ENCODE assay signal across 19 cellular contexts in genomic region chr11:131898872-131899400, GRCh38.
"Had no signal": no experiment of that assay in that cellular context is flagged by ENCODE, and none has a peak within 500 bp of the region (broad histone marks: within the 10 kb centered on the region; RNA-seq: fewer than 3 reads in every experiment).

No MANE protein-coding gene starts in this region.

- H3K4me3 Mint-ChIP-seq: memory B cell; natural killer cell treated with Interleukin-12 subunit alpha and Interleukin-12 subunit beta and Interleukin-15 and Interleukin-18, amount 100 ng/mL, for 72 hours; type B pancreatic cell had no signal

- H3K4me1 Mint-ChIP-seq: memory B cell had no signal

- H3K36me3 Mint-ChIP-seq: memory B cell; natural killer cell treated with Interleukin-12 subunit alpha and Interleukin-12 subunit beta and Interleukin-15 and Interleukin-18, amount 100 ng/mL, for 72 hours; type B pancreatic cell had no signal

- H3K4me3 ChIP-seq: dorsolateral prefrontal cortex, gastroesophageal sphincter, left lung, lower lobe of right lung, sigmoid colon, skin epidermis had no signal

- H3K27me3 ChIP-seq: dorsolateral prefrontal cortex, gastroesophageal sphincter, left lung, sigmoid colon had no signal

- ATAC-seq: esophagus mucosa; gastroesophageal sphincter; left lung; lower lobe of right lung; natural killer cell treated with Interleukin-12 subunit alpha and Interleukin-12 subunit beta and Interleukin-15 and Interleukin-18, amount 100 ng/mL, for 72 hours had no signal

- H3K36me3 ChIP-seq: gastroesophageal sphincter, left lung, lower lobe of right lung, sigmoid colon had no signal

- H3K9me3 ChIP-seq: left lung, lower lobe of right lung, sigmoid colon had no signal

- H3K27me3 Mint-ChIP-seq: memory B cell had no signal

- DNase-seq: cortex of kidney; dorsolateral prefrontal cortex; effector CD8-positive, alpha-beta T cell; glutamatergic neuron; islet precursor cell; left lung; lower lobe of right lung; midbrain; occipital lobe; posterior cingulate gyrus; sigmoid colon; stimulated activated CD4-positive, alpha-beta T cell treated with anti-CD3 and anti-CD28 coated beads, Interleukin-12 subunit alpha, Interleukin-12 subunit beta, amount 100 ng/mL, for 4 hours; stimulated activated naive CD4-positive, alpha-beta T cell treated with Interleukin-2 at 50 U/mL for 16 hours had no signal

- H3K27ac ChIP-seq: gastroesophageal sphincter, left lung, lower lobe of right lung, sigmoid colon, skin epidermis had no signal

- H3K4me1 ChIP-seq: gastroesophageal sphincter, left lung, lower lobe of right lung, sigmoid colon had no signal

- H3K27ac Mint-ChIP-seq: memory B cell; natural killer cell treated with Interleukin-12 subunit alpha and Interleukin-12 subunit beta and Interleukin-15 and Interleukin-18, amount 100 ng/mL, for 72 hours; type B pancreatic cell had no signal
